1 cellular context compared by ENCODE assay signal in the genomic region with DNA sequence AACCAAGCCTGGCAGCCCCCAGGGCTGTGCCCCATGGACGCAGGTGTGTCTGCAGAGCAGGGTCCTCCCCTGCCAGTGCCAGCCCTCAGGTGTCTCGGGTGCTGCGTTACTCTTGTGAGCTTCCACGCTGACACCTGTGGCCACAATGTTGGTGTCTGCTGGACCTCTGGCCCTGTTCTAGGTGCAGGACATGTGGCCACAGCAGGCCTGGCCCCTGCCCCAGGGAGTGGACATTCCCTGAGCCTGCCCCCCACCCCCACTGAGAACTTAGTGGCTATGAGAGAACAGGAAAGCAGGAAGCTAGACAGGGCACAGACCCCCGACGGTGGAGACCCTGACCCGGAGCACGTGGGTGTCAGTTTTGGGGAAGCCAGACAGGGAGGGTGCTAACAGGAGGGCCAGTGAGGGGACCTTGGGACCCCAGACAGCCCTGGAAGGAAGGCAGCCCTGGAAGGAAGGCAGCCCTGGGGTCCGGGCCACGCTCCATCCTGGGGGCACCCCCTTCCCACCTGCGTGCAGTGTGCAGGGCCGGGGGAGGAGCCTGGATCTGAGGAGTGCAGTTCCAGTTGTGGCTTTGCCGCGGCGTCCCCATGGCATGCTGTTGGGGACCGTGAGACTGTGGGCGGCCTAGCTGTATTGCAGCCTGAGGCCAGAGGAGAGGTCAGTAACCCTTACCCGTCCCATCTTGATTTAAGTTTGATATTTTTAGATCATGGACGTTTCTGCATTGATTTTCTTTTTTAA.
TF ChIP-seq lines count a peak whose summit lies in the region.

No MANE protein-coding gene starts in this region.

TF ChIP-seq in HepG2, 621 proteins besides CTCF, POLR2A, EP300 and RAD21 (continued from another document):
- no peak for TF ChIP-seq ZNF451 (CRISPR knock-in tag; IDR thresholded peaks at IDR 0.05)
- TF ChIP-seq, protein P1, sequence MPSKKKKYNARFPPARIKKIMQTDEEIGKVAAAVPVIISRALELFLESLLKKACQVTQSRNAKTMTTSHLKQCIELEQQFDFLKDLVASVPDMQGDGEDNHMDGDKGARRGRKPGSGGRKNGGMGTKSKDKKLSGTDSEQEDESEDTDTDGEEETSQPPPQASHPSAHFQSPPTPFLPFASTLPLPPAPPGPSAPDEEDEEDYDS (CRISPR knock-in tag; IDR thresholded peaks at IDR 0.05): no peak
- TF ChIP-seq ZNF274 (CRISPR knock-in tag; IDR thresholded peaks at IDR 0.05): 0 out of 2 replicates have a peak, but pooled peaks have one; percentile 54
- peak; percentile 63; the same call in 1 of the 2 replicates for TF ChIP-seq GABPB1 (CRISPR knock-in tag; IDR thresholded peaks at IDR 0.05)
- TF ChIP-seq ZNF567 (CRISPR knock-in tag; IDR thresholded peaks at IDR 0.05; ENCODE audit: borderline replicate concordance): no peak
- TF ChIP-seq, protein P2, sequence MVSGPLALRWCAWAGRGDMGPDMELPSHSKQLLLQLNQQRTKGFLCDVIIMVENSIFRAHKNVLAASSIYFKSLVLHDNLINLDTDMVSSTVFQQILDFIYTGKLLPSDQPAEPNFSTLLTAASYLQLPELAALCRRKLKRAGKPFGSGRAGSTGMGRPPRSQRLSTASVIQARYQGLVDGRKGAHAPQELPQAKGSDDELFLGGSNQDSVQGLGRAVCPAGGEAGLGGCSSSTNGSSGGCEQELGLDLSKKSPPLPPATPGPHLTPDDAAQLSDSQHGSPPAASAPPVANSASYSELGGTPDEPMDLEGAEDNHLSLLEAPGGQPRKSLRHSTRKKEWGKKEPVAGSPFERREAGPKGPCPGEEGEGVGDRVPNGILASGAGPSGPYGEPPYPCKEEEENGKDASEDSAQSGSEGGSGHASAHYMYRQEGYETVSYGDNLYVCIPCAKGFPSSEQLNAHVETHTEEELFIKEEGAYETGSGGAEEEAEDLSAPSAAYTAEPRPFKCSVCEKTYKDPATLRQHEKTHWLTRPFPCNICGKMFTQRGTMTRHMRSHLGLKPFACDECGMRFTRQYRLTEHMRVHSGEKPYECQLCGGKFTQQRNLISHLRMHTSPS (CRISPR knock-in tag; IDR thresholded peaks at IDR 0.05; ENCODE audit: low read depth): no peak
- TF ChIP-seq, protein P3, sequence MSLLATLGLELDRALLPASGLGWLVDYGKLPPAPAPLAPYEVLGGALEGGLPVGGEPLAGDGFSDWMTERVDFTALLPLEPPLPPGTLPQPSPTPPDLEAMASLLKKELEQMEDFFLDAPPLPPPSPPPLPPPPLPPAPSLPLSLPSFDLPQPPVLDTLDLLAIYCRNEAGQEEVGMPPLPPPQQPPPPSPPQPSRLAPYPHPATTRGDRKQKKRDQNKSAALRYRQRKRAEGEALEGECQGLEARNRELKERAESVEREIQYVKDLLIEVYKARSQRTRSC (CRISPR knock-in tag; IDR thresholded peaks at IDR 0.05; ENCODE audit: low read depth): 0 out of 2 replicates have a peak, but pooled peaks have one; percentile 38
- TF ChIP-seq, protein P4, sequence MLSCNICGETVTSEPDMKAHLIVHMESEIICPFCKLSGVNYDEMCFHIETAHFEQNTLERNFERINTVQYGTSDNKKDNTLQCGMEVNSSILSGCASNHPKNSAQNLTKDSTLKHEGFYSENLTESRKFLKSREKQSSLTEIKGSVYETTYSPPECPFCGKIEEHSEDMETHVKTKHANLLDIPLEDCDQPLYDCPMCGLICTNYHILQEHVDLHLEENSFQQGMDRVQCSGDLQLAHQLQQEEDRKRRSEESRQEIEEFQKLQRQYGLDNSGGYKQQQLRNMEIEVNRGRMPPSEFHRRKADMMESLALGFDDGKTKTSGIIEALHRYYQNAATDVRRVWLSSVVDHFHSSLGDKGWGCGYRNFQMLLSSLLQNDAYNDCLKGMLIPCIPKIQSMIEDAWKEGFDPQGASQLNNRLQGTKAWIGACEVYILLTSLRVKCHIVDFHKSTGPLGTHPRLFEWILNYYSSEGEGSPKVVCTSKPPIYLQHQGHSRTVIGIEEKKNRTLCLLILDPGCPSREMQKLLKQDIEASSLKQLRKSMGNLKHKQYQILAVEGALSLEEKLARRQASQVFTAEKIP (CRISPR knock-in tag; IDR thresholded peaks at IDR 0.05; ENCODE audit: borderline replicate concordance): no peak
- no peak for TF ChIP-seq ZNF850 (CRISPR knock-in tag; conservative IDR thresholded peaks at IDR 0.05)
- no peak for TF ChIP-seq SOX13 (IDR thresholded peaks at IDR 0.05)
- no peak for TF ChIP-seq SOX13 (CRISPR knock-in tag; conservative IDR thresholded peaks at IDR 0.05 in 1 of 2, IDR thresholded peaks at IDR 0.05 in 1 of 2)
